Comparison of ENCODE assay signal across 22 cellular contexts in genomic region chr1:184627012-184627351, GRCh38.
DNase-seq lines count a peak whose midpoint lies in the region; ATAC-seq and TF ChIP-seq lines count a peak whose summit lies in the region.
"Had no signal": no experiment of that assay in that cellular context is flagged by ENCODE, and none has a peak within 500 bp of the region (broad histone marks: within the 10 kb centered on the region; RNA-seq: fewer than 3 reads in every experiment).

No MANE protein-coding gene starts in this region.

- intact Hi-C loops in heart right ventricle (cut with DNase I), result loop anchor here in 1 of 10 donors (10.0 kb wide), 1 partner anchor 142 kb away; no protein-coding TSS in a partner anchor
- intact Hi-C loops in Right ventricle myocardium inferior (cut with DNase I), result no loop called here
- intact Hi-C loops in esophagus muscularis mucosa (cut with DNase I), result no loop called here
- intact Hi-C loops in uterus (cut with DNase I; ENCODE audit: low total_unique reads), result no loop called here
- intact Hi-C loops in PC-9 (cut with micrococcal nuclease; ENCODE audit: unreplicated experiment), result no loop called here

- H2AFZ ChIP-seq in PC-9, result no peak overlapping the region
- H2AFZ ChIP-seq: GM23248 had no signal

- peak overlapping the region; percentile 9 to 76 (median 62) for H3K27ac ChIP-seq in heart right ventricle
- peak overlapping the region; percentile 47 to 96 (median 86) for H3K27ac ChIP-seq in esophagus muscularis mucosa (replicated peaks in 1 of 4)
- H3K27ac ChIP-seq in rectal smooth muscle tissue (ENCODE audit: low read depth, low read length), result peak overlapping the region; percentile 47
- H3K27ac ChIP-seq in uterus, result peak overlapping the region; percentile 20 to 90
- no peak overlapping the region for H3K27ac ChIP-seq in PC-9
- H3K27ac ChIP-seq: GM23248, HL-60, RWPE1 had no signal

- TF ChIP-seq POLR2A in esophagus muscularis mucosa (IDR thresholded peaks at IDR 0.05; ENCODE audit: low read depth) (no peak), uterus (IDR thresholded peaks at IDR 0.05) (no peak)

- no peaks in the 10 kb centered on the region for H3K9me2 ChIP-seq in PC-9 (ENCODE audit: insufficient read depth)

- H3K36me3 ChIP-seq in heart right ventricle, result peaks cover 0 to 4% (median 0%) of the 10 kb centered on the region in 9 donors
- H3K36me3 ChIP-seq in esophagus muscularis mucosa, result no peaks in the 10 kb centered on the region
- H3K36me3 ChIP-seq in rectal smooth muscle tissue (ENCODE audit: control insufficient read depth, insufficient read depth, low read length), result no peaks in the 10 kb centered on the region
- no peaks in the 10 kb centered on the region for H3K36me3 ChIP-seq in uterus
- no peaks in the 10 kb centered on the region for H3K36me3 ChIP-seq in PC-9 (ENCODE audit: low read depth)
- H3K36me3 ChIP-seq: BE2C, HAP-1 had no signal

- no TSS peak for BruUV-seq in PC-9 (replicated peaks; lab: Mats Ljungman, UMichigan)

- POLR2A ChIA-PET in PC-9 (lab: Charles Lee; ENCODE audit: unreplicated experiment), result no interaction called here

- no peaks in the 10 kb centered on the region for H3K79me2 ChIP-seq in PC-9 (ENCODE audit: low read depth)

- no peaks in the 10 kb centered on the region for H4K20me1 ChIP-seq in PC-9 (ENCODE audit: insufficient read depth)

- DNase-seq in heart right ventricle (no peak), Right ventricle myocardium inferior (ENCODE audit: missing footprints) (no peak), esophagus muscularis mucosa (ENCODE audit: extremely low spot score) (no peak), uterus (no peak), PC-9 (no peak)
- DNase-seq: BE2C; Calu3; CD4-positive, alpha-beta T cell; GF-D8; GM23248; IMR-90; NCI-H1436; NCI-H1930; NCI-H345; NCI-H526; PC-3 had no signal

- WGBS in heart right ventricle, 2 donors, result 74 to 86% methylated on average over 3 of the region's 3 CpGs
- WGBS in esophagus muscularis mucosa, result 83% methylated on average over 3 of the region's 3 CpGs

- H3K27me3 ChIP-seq in heart right ventricle (no peaks in the 10 kb centered on the region), esophagus muscularis mucosa (no peaks in the 10 kb centered on the region), rectal smooth muscle tissue (ENCODE audit: control insufficient read depth, insufficient read depth, low read length) (no peaks in the 10 kb centered on the region), uterus (no peaks in the 10 kb centered on the region), PC-9 (ENCODE audit: insufficient read depth, low read depth) (no peaks in the 10 kb centered on the region)
- H3K27me3 ChIP-seq: BE2C had no signal

- no peak for TF ChIP-seq CTCF in heart right ventricle (IDR thresholded peaks at IDR 0.05)
- no peak for TF ChIP-seq CTCF in esophagus muscularis mucosa (IDR thresholded peaks at IDR 0.05)
- no peak for TF ChIP-seq CTCF in uterus (IDR thresholded peaks at IDR 0.05)
- no peak for TF ChIP-seq CTCF in PC-9 (conservative IDR thresholded peaks at IDR 0.05)

- CTCF ChIA-PET in PC-9 (lab: Charles Lee), result no interaction called here

- H3K9me3 ChIP-seq in heart right ventricle, result no peaks in the 10 kb centered on the region
- no peaks in the 10 kb centered on the region for H3K9me3 ChIP-seq in esophagus muscularis mucosa
- no peaks in the 10 kb centered on the region for H3K9me3 ChIP-seq in uterus
- H3K9me3 ChIP-seq in PC-9 (ENCODE audit: insufficient read depth, low read depth), result no peaks in the 10 kb centered on the region
- H3K9me3 ChIP-seq: BE2C, HAP-1 had no signal

- H3K4me1 ChIP-seq in heart right ventricle, result peaks cover 14 to 82% (median 68%) of the 10 kb centered on the region in 9 donors
- H3K4me1 ChIP-seq in esophagus muscularis mucosa, result peaks cover 74 to 91% (median 80%) of the 10 kb centered on the region in 4 donors
- H3K4me1 ChIP-seq in rectal smooth muscle tissue (ENCODE audit: control insufficient read depth, insufficient read depth, low read length), result peaks cover 14% of the 10 kb centered on the region
- H3K4me1 ChIP-seq in uterus, result peaks cover 0 to 13% of the 10 kb centered on the region in 2 donors
- 0 out of 2 replicates have a peak, but pooled peaks cover 4% of the 10 kb centered on the region for H3K4me1 ChIP-seq in PC-9 (replicated peaks; ENCODE audit: insufficient read depth)
- H3K4me1 ChIP-seq: HAP-1 had no signal

- ATAC-seq in heart right ventricle, result no peak
- no peak for ATAC-seq in Right ventricle myocardium inferior
- ATAC-seq in esophagus mucosa, result no peak
- ATAC-seq: PC-3 had no signal

- H3K4me3 ChIP-seq in heart right ventricle (no peak overlapping the region), esophagus muscularis mucosa (no peak overlapping the region), rectal smooth muscle tissue (ENCODE audit: low read length) (no peak overlapping the region), uterus (no peak overlapping the region), PC-9 (no peak overlapping the region)
- H3K4me3 ChIP-seq: GM12878, GM23248, HAP-1 had no signal

- no peak overlapping the region for H3K4me2 ChIP-seq in PC-9

- no peak overlapping the region for H3K9ac ChIP-seq in rectal smooth muscle tissue (ENCODE audit: low read length)
- H3K9ac ChIP-seq: GM23248 had no signal

- no peaks in the 10 kb centered on the region for H3F3A ChIP-seq in PC-9 (ENCODE audit: insufficient read depth, low read depth)

- no peak for TF ChIP-seq EP300 in esophagus muscularis mucosa (IDR thresholded peaks at IDR 0.05)
